In the genomic region with DNA sequence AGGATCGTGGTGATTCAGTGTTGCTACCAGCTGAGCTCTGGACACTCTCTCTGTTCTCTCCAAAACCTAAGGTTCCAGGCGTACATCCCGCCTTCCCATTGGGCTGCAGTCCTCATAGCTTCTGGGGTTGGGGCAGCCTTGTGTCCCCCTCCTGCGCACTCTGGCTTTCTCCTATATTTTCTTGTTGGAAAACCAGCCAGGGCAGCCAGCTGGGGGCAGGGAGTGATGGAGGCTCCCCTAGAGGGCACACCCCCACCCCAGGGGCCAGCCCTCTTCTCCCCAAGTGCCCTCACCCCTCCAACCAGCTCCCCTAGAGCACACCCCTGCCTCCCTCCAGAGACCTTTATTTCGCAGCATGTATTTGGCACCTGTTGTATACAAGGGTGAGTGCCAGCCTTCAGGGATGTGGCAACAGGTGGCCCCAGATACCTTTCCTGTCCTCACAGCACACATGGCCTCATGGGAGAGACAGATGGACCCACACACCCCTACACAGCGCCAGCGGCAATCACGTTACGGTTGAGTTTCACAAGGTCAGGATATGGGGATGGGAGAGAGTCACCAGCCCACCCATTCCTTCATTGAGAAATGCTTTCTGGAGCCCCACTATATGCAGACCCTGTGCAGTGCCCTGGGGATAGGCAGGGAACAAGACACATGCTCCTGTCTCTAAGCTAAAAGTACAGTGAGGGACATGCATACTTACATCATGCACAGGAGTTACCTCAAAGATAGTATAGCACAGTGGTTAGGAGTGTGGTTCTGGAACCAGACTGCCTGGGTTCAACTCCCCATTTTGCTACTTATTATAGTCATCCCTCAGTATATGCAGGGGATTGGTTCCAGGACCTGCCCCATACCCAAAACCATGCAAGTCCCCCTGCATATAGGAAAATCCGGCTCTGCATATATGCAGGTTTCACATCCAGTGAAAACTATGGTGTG, we compare ENCODE assay signal across 25 cellular contexts.
"Had no signal": no experiment of that assay in that cellular context is flagged by ENCODE, and none has a peak within 500 bp of the region (broad histone marks: within the 10 kb centered on the region; RNA-seq: fewer than 3 reads in every experiment).

No MANE protein-coding gene starts in this region.

- ATAC-seq: foreskin keratinocyte; heart left ventricle; left colon; naive thymus-derived CD4-positive, alpha-beta T cell; pancreas; psoas muscle had no signal

- H3K4me3 ChIP-seq: esophagus muscularis mucosa, heart left ventricle, pancreas, psoas muscle, sigmoid colon, smooth muscle cell, suprapubic skin, tibial artery had no signal

- H3K4me2 ChIP-seq: smooth muscle cell had no signal

- H3K27me3 ChIP-seq: foreskin keratinocyte, pancreas had no signal

- H3K36me3 ChIP-seq: esophagus muscularis mucosa, heart left ventricle, pancreas, sigmoid colon, suprapubic skin, tibial artery had no signal

- H3K4me1 ChIP-seq: esophagus muscularis mucosa, foreskin keratinocyte, heart left ventricle, pancreas, psoas muscle, sigmoid colon, suprapubic skin, tibial artery had no signal

- H3K9me3 ChIP-seq: esophagus muscularis mucosa, heart left ventricle, pancreas, psoas muscle, sigmoid colon, suprapubic skin, tibial artery had no signal

- DNase-seq: activated B cell treated with CpG ODN at 0.5 μM for 24 hours; activated CD4-positive, alpha-beta T cell treated with anti-CD3 and anti-CD28 coated beads, Interleukin-2, amount 50 U/mL, for 4 hours; activated CD8-positive, alpha-beta memory T cell treated with anti-CD3 and anti-CD28 coated beads for 24 hours; activated effector memory CD4-positive, alpha-beta T cell treated with Interleukin-2 at 50 U/mL for 16 hours; activated naive CD4-positive, alpha-beta T cell treated with Interleukin-2 at 50 U/mL for 16 hours; anterior cingulate cortex; dermis blood vessel endothelial cell; effector CD4-positive, alpha-beta T cell; heart left ventricle; hypothalamus; immature natural killer cell; kidney; left colon; midbrain; naive thymus-derived CD4-positive, alpha-beta T cell; pancreas; psoas muscle; sigmoid colon; stimulated activated CD4-positive, alpha-beta T cell treated with anti-CD3 and anti-CD28 coated beads, Interleukin-1b, Interleukin-23, amount 100 ng/mL, for 48 hours; stimulated activated naive CD4-positive, alpha-beta T cell; tibial artery had no signal

- H3K27ac ChIP-seq: esophagus muscularis mucosa, foreskin keratinocyte, heart left ventricle, pancreas, psoas muscle, sigmoid colon, suprapubic skin, tibial artery had no signal
